9 cellular contexts compared by ENCODE assay signal in the genomic region with DNA sequence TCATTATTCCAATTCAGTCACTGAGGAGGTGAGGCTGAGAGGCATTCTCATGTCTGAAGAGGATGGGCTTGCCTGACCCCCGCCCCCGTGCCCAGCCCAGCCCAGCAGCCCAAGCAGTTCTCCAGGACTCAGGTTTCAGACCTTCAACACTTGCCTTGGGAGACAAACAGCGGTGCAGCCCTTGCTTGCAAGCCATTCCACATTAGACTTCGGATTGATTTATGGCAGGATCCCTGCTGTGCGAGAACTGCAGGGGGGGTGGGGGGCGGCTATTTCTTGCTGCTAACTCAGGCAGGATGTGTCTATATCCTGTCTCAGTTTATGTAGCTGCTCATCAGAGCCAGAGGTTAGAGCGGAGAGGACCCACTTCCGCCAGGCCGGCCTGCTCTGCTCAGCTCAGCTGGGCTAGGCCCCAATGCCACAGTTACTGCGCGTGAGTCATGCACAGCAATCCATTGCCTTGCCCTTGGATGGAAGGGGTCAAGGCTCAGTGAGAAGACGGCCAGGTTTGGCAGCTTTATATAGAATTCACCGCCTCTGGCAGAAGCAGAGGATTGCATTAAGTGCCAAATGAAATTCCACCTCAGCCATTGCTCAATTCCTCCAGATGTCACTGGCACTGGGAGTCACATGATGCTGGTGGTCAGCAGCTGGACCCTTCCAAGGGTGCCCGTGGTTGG. TPM values are rescaled to one million over a fixed set of nuclear protein-coding genes. Genes with fewer than 3 reads are reported as not detected.
DNase-seq lines count a peak whose midpoint lies in the region; ATAC-seq, FAIRE-seq and TF ChIP-seq lines count a peak whose summit lies in the region.
"Had no signal": no experiment of that assay in that cellular context is flagged by ENCODE, and none has a peak within 500 bp of the region (broad histone marks: within the 10 kb centered on the region; RNA-seq: fewer than 3 reads in every experiment).

No MANE protein-coding gene starts in this region.

- CTCF ChIA-PET in naive thymus-derived CD4-positive, alpha-beta T cell (lab: Charles Lee): interaction anchor here (1.2 to 1.8 kb wide), 3 partner anchors 23 to 130 kb away, joined by 3 to 6 read pairs (median 6); no protein-coding TSS in a partner anchor

- peak overlapping the region; percentile 88 to 100 (median 96) for H3K4me3 Mint-ChIP-seq in naive thymus-derived CD4-positive, alpha-beta T cell

- TF ChIP-seq POLR2A in GM12892 (IDR thresholded peaks at IDR 0.05; ENCODE audit: low read depth, low read length) (peak; percentile 67; the same call in 1 of the 2 replicates), NB4 (IDR thresholded peaks at IDR 0.05; ENCODE audit: extremely low read depth, insufficient read length) (no peak)

- H3K9me3 Mint-ChIP-seq in naive thymus-derived CD4-positive, alpha-beta T cell: peaks cover 0 to 1% (median 0%) of the 10 kb centered on the region in 11 donors

- H3K36me3 Mint-ChIP-seq in naive thymus-derived CD4-positive, alpha-beta T cell: peaks cover 0 to 25% (median 9%) of the 10 kb centered on the region in 5 donors

- POLR2A ChIA-PET in naive thymus-derived CD4-positive, alpha-beta T cell (lab: Charles Lee): interaction anchor here (0.6 to 1.7 kb wide), 10 partner anchors 8 to 129 kb away, joined by 3 to 6 read pairs (median 4); no protein-coding TSS in a partner anchor

- peaks cover 50 to 78% (median 63%) of the 10 kb centered on the region in 7 donors for H3K4me1 Mint-ChIP-seq in naive thymus-derived CD4-positive, alpha-beta T cell

- peaks cover 41 to 59% of the 10 kb centered on the region in 2 donors for H3K4me1 ChIP-seq in naive thymus-derived CD4-positive, alpha-beta T cell (ENCODE audit: control insufficient read depth in 2 of 2, insufficient read depth in 2 of 2, low read length in 2 of 2)
- H3K4me1 ChIP-seq in stomach smooth muscle (ENCODE audit: control insufficient read depth, insufficient read depth, low read length): peaks cover 68% of the 10 kb centered on the region

- H3K9ac ChIP-seq in stomach smooth muscle (ENCODE audit: low read length in 2 of 2): peak overlapping the region; percentile 80 to 97

- H3K27ac Mint-ChIP-seq in naive thymus-derived CD4-positive, alpha-beta T cell: peak overlapping the region; percentile 93 to 100 (median 98)

- peak; percentile 93 for FAIRE-seq in GM12892 (lab: Jason Lieb, UNC)
- FAIRE-seq: keratinocyte had no signal

- peak overlapping the region; percentile 96 for H3K4me3 ChIP-seq in NB4 (ENCODE audit: low read depth, low read length)
- H3K4me3 ChIP-seq in epithelial cell of esophagus (ENCODE audit: low read length): no peak overlapping the region
- peak overlapping the region; percentile 99 for H3K4me3 ChIP-seq in naive thymus-derived CD4-positive, alpha-beta T cell (ENCODE audit: low read length)
- H3K4me3 ChIP-seq in stomach smooth muscle (ENCODE audit: low read length in 2 of 2): peak overlapping the region; percentile 67 to 90

- H3K27me3 Mint-ChIP-seq in naive thymus-derived CD4-positive, alpha-beta T cell: no peaks in the 10 kb centered on the region

- intact Hi-C loops in naive thymus-derived CD4-positive, alpha-beta T cell (cut with micrococcal nuclease): loop anchor here (1.0 to 10.0 kb wide), 16 partner anchors 8 to 1665 kb away; a partner anchor contains a TSS

- peak overlapping the region; percentile 98 for H3K27ac ChIP-seq in naive thymus-derived CD4-positive, alpha-beta T cell (ENCODE audit: low read depth, low read length)
- H3K27ac ChIP-seq in stomach smooth muscle (ENCODE audit: low read length): peak overlapping the region; percentile 98

- H3K36me3 ChIP-seq in naive thymus-derived CD4-positive, alpha-beta T cell (ENCODE audit: control insufficient read depth in 2 of 3, insufficient read depth in 3 of 3, low read length in 3 of 3): peaks cover 0 to 6% (median 0%) of the 10 kb centered on the region in 3 experiments
- H3K36me3 ChIP-seq in stomach smooth muscle (ENCODE audit: control insufficient read depth in 2 of 2, insufficient read depth in 2 of 2, low read length in 2 of 2): no peaks in the 10 kb centered on the region

- no peaks in the 10 kb centered on the region for H3K27me3 ChIP-seq in naive thymus-derived CD4-positive, alpha-beta T cell (ENCODE audit: control insufficient read depth in 2 of 2, insufficient read depth in 2 of 2, low read length in 2 of 2)
- no peaks in the 10 kb centered on the region for H3K27me3 ChIP-seq in stomach smooth muscle (ENCODE audit: control insufficient read depth in 1 of 2, insufficient read depth in 2 of 2, low read length in 2 of 2)

- ATAC-seq in HG02588 (IDR thresholded peaks at IDR 0.05; ENCODE audit: unreplicated experiment): peak; percentile 48
- ATAC-seq in naive thymus-derived CD4-positive, alpha-beta T cell: peak; percentile 72

- TF ChIP-seq CTCF in NB4 (IDR thresholded peaks at IDR 0.05; ENCODE audit: low read depth, low read length) (no peak), epithelial cell of esophagus (IDR thresholded peaks at IDR 0.05; ENCODE audit: insufficient read depth, low read depth, low read length, missing control alignments) (no peak)

- DNase-seq in GM12892 (ENCODE audit: insufficient read length) (peak; percentile 46), NB4 (ENCODE audit: low read depth) (peak; percentile 99), epithelial cell of esophagus (ENCODE audit: low read depth) (peak; percentile 5), NCI-H1417 treated with DMSO at 0.1 percent for 48 hours (lab: John Stamatoyannopoulos, UW) (no peak)
- DNase-seq in activated CD8-positive, alpha-beta memory T cell treated with anti-CD3 and anti-CD28 coated beads, Interleukin-2, amount 50 U/mL, for 4 hours: peak; percentile 62
- DNase-seq in naive thymus-derived CD4-positive, alpha-beta T cell: peak; percentile 40 to 79 (median 73)

- no peaks in the 10 kb centered on the region for H3K9me3 ChIP-seq in naive thymus-derived CD4-positive, alpha-beta T cell (ENCODE audit: control insufficient read depth in 2 of 3, low read length in 3 of 3)
- no peaks in the 10 kb centered on the region for H3K9me3 ChIP-seq in stomach smooth muscle (ENCODE audit: control insufficient read depth in 2 of 2, low read length in 2 of 2)

RNA-seq across cellular contexts. Expression of a gene that starts 1.8 kb away (rescaled TPM):
- 101 TPM for polyA plus RNA-seq in GM12892 (2012; ENCODE audit: missing spikeins)
- total RNA-seq in naive thymus-derived CD4-positive, alpha-beta T cell: 100 to 1,000 TPM; 114 to 146 (median 116) TPM
- 100 to 1,000 TPM; 249 to 277 TPM for polyA plus RNA-seq in naive thymus-derived CD4-positive, alpha-beta T cell
- polyA plus RNA-seq: keratinocyte had no signal
